1 cellular context compared by ENCODE assay signal in genomic region chr1:150613061-150613920, GRCh38.
A peak's percentile ranks its signal among the peaks of the same experiment; 100 is the strongest.
TF ChIP-seq lines count a peak whose summit lies in the region.

No MANE protein-coding gene starts in this region.

TF ChIP-seq in K562, 482 proteins besides CTCF, POLR2A, EP300 and RAD21 (continued from another document and continues in another):
- TF ChIP-seq HDAC2 (IDR thresholded peaks at IDR 0.05) = no peak
- peak; percentile 16; the same call in 1 of the 2 replicates for TF ChIP-seq ZFX (CRISPR knock-in tag; IDR thresholded peaks at IDR 0.05)
- TF ChIP-seq ZNF561 (CRISPR knock-in tag; conservative IDR thresholded peaks at IDR 0.05) = no peak
- TF ChIP-seq ZNF274 (IDR thresholded peaks at IDR 0.05; ENCODE audit: borderline replicate concordance, low read depth, low read length) = no peak
- peak; percentile 67 for TF ChIP-seq TEAD4 (IDR thresholded peaks at IDR 0.05; ENCODE audit: low read length)
- no peak for TF ChIP-seq TEAD4 (CRISPR knock-in tag; IDR thresholded peaks at IDR 0.05; ENCODE audit: borderline replicate concordance)
- TF ChIP-seq MAZ (CRISPR knock-in tag; conservative IDR thresholded peaks at IDR 0.05 in 1 of 2, IDR thresholded peaks at IDR 0.05 in 1 of 2) = peak in 1 of 2 experiments; percentile 69; a peak in 1 of 4 replicates
- no peak for TF ChIP-seq TAF1 (IDR thresholded peaks at IDR 0.05; ENCODE audit: control insufficient read depth, extremely low read depth, insufficient read depth, low read length, severe bottlenecking)
- no peak for TF ChIP-seq NCOA2 (IDR thresholded peaks at IDR 0.05; ENCODE audit: partially characterized antibody in 2 of 2)
- TF ChIP-seq JUNB (CRISPR knock-in tag; conservative IDR thresholded peaks at IDR 0.05) = peak; percentile 84
- TF ChIP-seq SIN3B (IDR thresholded peaks at IDR 0.05; ENCODE audit: low read depth) = no peak
- no peak for TF ChIP-seq MECOM (CRISPR knock-in tag; IDR thresholded peaks at IDR 0.05)
- no peak for TF ChIP-seq CREB1 (IDR thresholded peaks at IDR 0.05)
- TF ChIP-seq CREB1 (CRISPR knock-in tag; IDR thresholded peaks at IDR 0.05) = no peak
- no peak for TF ChIP-seq WHSC1 (IDR thresholded peaks at IDR 0.05; ENCODE audit: low read length)
- no peak for TF ChIP-seq ZNF324 (CRISPR knock-in tag; IDR thresholded peaks at IDR 0.05)
- no peak for TF ChIP-seq TCFL5 (CRISPR knock-in tag; conservative IDR thresholded peaks at IDR 0.05)
- no peak for TF ChIP-seq CREBBP (IDR thresholded peaks at IDR 0.05; ENCODE audit: low read depth, low read length)
- peak; percentile 52; the same call in 1 of the 2 replicates for TF ChIP-seq ZNF134 (CRISPR knock-in tag; conservative IDR thresholded peaks at IDR 0.05)
- no peak; the same call in 1 of the 2 replicates for TF ChIP-seq BCOR (IDR thresholded peaks at IDR 0.05)
- no peak for TF ChIP-seq PHF21A (IDR thresholded peaks at IDR 0.05; ENCODE audit: borderline replicate concordance, low read depth)
- TF ChIP-seq CREM (IDR thresholded peaks at IDR 0.05; ENCODE audit: low read depth) = peak; percentile 91
- no peak for TF ChIP-seq ZFP91 (CRISPR knock-in tag; IDR thresholded peaks at IDR 0.05)
- TF ChIP-seq KDM5B (IDR thresholded peaks at IDR 0.05; ENCODE audit: insufficient replicate concordance, low read depth, low read length) = no peak
- no peak for TF ChIP-seq SIRT6 (IDR thresholded peaks at IDR 0.05; ENCODE audit: low read depth, low read length)
- no peak for TF ChIP-seq OTX1 (CRISPR knock-in tag; IDR thresholded peaks at IDR 0.05)
- no peak for TF ChIP-seq HIVEP1 (CRISPR knock-in tag; IDR thresholded peaks at IDR 0.05)
- no peak for TF ChIP-seq HNRNPUL1 (IDR thresholded peaks at IDR 0.05; ENCODE audit: low read length)
- no peak for TF ChIP-seq SMAD1 (IDR thresholded peaks at IDR 0.05; ENCODE audit: low read depth, low read length, partially characterized antibody)
- TF ChIP-seq CEBPB (tag; IDR thresholded peaks at IDR 0.05) = peak; percentile 83
- TF ChIP-seq ELF2 (CRISPR knock-in tag; IDR thresholded peaks at IDR 0.05) = no peak
- peak; percentile 60; the same call in 1 of the 2 replicates for TF ChIP-seq SMAD4 (CRISPR knock-in tag; conservative IDR thresholded peaks at IDR 0.05)
- TF ChIP-seq, protein P1, sequence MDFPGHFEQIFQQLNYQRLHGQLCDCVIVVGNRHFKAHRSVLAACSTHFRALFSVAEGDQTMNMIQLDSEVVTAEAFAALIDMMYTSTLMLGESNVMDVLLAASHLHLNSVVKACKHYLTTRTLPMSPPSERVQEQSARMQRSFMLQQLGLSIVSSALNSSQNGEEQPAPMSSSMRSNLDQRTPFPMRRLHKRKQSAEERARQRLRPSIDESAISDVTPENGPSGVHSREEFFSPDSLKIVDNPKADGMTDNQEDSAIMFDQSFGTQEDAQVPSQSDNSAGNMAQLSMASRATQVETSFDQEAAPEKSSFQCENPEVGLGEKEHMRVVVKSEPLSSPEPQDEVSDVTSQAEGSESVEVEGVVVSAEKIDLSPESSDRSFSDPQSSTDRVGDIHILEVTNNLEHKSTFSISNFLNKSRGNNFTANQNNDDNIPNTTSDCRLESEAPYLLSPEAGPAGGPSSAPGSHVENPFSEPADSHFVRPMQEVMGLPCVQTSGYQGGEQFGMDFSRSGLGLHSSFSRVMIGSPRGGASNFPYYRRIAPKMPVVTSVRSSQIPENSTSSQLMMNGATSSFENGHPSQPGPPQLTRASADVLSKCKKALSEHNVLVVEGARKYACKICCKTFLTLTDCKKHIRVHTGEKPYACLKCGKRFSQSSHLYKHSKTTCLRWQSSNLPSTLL (IDR thresholded peaks at IDR 0.05) = no peak
- TF ChIP-seq, protein P2, sequence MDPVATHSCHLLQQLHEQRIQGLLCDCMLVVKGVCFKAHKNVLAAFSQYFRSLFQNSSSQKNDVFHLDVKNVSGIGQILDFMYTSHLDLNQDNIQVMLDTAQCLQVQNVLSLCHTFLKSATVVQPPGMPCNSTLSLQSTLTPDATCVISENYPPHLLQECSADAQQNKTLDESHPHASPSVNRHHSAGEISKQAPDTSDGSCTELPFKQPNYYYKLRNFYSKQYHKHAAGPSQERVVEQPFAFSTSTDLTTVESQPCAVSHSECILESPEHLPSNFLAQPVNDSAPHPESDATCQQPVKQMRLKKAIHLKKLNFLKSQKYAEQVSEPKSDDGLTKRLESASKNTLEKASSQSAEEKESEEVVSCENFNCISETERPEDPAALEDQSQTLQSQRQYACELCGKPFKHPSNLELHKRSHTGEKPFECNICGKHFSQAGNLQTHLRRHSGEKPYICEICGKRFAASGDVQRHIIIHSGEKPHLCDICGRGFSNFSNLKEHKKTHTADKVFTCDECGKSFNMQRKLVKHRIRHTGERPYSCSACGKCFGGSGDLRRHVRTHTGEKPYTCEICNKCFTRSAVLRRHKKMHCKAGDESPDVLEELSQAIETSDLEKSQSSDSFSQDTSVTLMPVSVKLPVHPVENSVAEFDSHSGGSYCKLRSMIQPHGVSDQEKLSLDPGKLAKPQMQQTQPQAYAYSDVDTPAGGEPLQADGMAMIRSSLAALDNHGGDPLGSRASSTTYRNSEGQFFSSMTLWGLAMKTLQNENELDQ (CRISPR knock-in tag; IDR thresholded peaks at IDR 0.05; ENCODE audit: borderline replicate concordance) = no peak
- peak; percentile 74; the same call in 1 of the 2 replicates for TF ChIP-seq NCOA1 (IDR thresholded peaks at IDR 0.05; ENCODE audit: low read depth)
- TF ChIP-seq FOXK1 (CRISPR knock-in tag; IDR thresholded peaks at IDR 0.05; ENCODE audit: borderline replicate concordance) = no peak; the same call in 1 of the 2 replicates
- peak; percentile 91 for TF ChIP-seq BACH1 (tag; IDR thresholded peaks at IDR 0.05)
- TF ChIP-seq CBX3 (IDR thresholded peaks at IDR 0.05; ENCODE audit: borderline replicate concordance in 1 of 2, low read length in 2 of 2) = no peak; a peak in 1 of 3 replicates
- TF ChIP-seq GTF2E2 (tag; IDR thresholded peaks at IDR 0.05) = no peak
- no peak for TF ChIP-seq ZNF3 (CRISPR knock-in tag; IDR thresholded peaks at IDR 0.05)
- TF ChIP-seq ZNF23 (CRISPR knock-in tag; IDR thresholded peaks at IDR 0.05) = peak; percentile 18; the same call in 1 of the 2 replicates
- no peak for TF ChIP-seq PTBP1 (IDR thresholded peaks at IDR 0.05; ENCODE audit: low read depth, low read length)
- TF ChIP-seq NFIC (IDR thresholded peaks at IDR 0.05) = peak; percentile 64
- TF ChIP-seq NFRKB (IDR thresholded peaks at IDR 0.05; ENCODE audit: low read depth) = peak; percentile 76; the same call in 1 of the 2 replicates
- peak; percentile 84 for TF ChIP-seq ZNF766 (CRISPR knock-in tag; conservative IDR thresholded peaks at IDR 0.05)
- TF ChIP-seq UBTF (IDR thresholded peaks at IDR 0.05; ENCODE audit: borderline replicate concordance in 1 of 2, low read depth in 2 of 2, low read length in 2 of 2) = no peak
- TF ChIP-seq NFE2 (IDR thresholded peaks at IDR 0.05; ENCODE audit: low read depth) = peak; percentile 95
- no peak for TF ChIP-seq HDAC6 (IDR thresholded peaks at IDR 0.05; ENCODE audit: low read depth, low read length)
- peak; percentile 99 for TF ChIP-seq FOSL1 (tag; conservative IDR thresholded peaks at IDR 0.05)
- no peak for TF ChIP-seq ZFP1 (CRISPR knock-in tag; IDR thresholded peaks at IDR 0.05)
- peak; percentile 99 for TF ChIP-seq ATF3 (IDR thresholded peaks at IDR 0.05)
- TF ChIP-seq ATF3 (CRISPR knock-in tag; conservative IDR thresholded peaks at IDR 0.05) = peak; percentile 90; the same call in 1 of the 2 replicates
- peak; percentile 85 for TF ChIP-seq BRD9 (IDR thresholded peaks at IDR 0.05; ENCODE audit: low read depth, partially characterized antibody)
- no peak for TF ChIP-seq NCOA6 (IDR thresholded peaks at IDR 0.05)
- no peak for TF ChIP-seq SAFB2 (IDR thresholded peaks at IDR 0.05; ENCODE audit: borderline replicate concordance, low read depth, low read length, severe bottlenecking)
- TF ChIP-seq ZNF280B (CRISPR knock-in tag; IDR thresholded peaks at IDR 0.05) = 0 out of 2 replicates have a peak, but pooled peaks have one; percentile 17
- TF ChIP-seq STAT5B (CRISPR knock-in tag; IDR thresholded peaks at IDR 0.05) = no peak
- no peak for TF ChIP-seq PRMT5 (CRISPR knock-in tag; IDR thresholded peaks at IDR 0.05)
- TF ChIP-seq, protein P3, sequence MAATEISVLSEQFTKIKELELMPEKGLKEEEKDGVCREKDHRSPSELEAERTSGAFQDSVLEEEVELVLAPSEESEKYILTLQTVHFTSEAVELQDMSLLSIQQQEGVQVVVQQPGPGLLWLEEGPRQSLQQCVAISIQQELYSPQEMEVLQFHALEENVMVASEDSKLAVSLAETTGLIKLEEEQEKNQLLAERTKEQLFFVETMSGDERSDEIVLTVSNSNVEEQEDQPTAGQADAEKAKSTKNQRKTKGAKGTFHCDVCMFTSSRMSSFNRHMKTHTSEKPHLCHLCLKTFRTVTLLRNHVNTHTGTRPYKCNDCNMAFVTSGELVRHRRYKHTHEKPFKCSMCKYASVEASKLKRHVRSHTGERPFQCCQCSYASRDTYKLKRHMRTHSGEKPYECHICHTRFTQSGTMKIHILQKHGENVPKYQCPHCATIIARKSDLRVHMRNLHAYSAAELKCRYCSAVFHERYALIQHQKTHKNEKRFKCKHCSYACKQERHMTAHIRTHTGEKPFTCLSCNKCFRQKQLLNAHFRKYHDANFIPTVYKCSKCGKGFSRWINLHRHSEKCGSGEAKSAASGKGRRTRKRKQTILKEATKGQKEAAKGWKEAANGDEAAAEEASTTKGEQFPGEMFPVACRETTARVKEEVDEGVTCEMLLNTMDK (IDR thresholded peaks at IDR 0.05; ENCODE audit: borderline replicate concordance, insufficient read depth, low read depth, low read length, poor library complexity, severe bottlenecking) = no peak
- no peak for TF ChIP-seq SMARCB1 (IDR thresholded peaks at IDR 0.05; ENCODE audit: insufficient read length, low read depth)
- TF ChIP-seq NONO (IDR thresholded peaks at IDR 0.05; ENCODE audit: low read depth in 2 of 2, low read length in 1 of 2) = 0 out of 4 replicates have a peak, but pooled peaks of 1 of the 2 experiments have one; percentile 11
- TF ChIP-seq RUNX1 (IDR thresholded peaks at IDR 0.05; ENCODE audit: low read depth) = no peak
- TF ChIP-seq, protein P4, sequence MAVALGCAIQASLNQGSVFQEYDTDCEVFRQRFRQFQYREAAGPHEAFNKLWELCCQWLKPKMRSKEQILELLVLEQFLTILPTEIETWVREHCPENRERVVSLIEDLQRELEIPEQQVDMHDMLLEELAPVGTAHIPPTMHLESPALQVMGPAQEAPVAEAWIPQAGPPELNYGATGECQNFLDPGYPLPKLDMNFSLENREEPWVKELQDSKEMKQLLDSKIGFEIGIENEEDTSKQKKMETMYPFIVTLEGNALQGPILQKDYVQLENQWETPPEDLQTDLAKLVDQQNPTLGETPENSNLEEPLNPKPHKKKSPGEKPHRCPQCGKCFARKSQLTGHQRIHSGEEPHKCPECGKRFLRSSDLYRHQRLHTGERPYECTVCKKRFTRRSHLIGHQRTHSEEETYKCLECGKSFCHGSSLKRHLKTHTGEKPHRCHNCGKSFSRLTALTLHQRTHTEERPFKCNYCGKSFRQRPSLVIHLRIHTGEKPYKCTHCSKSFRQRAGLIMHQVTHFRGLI (CRISPR knock-in tag; IDR thresholded peaks at IDR 0.05) = 0 out of 2 replicates have a peak, but pooled peaks have one; percentile 51
